Comparison of ENCODE assay signal across 19 cellular contexts in genomic region chr18:3867252-3867651, GRCh38.
DNase-seq lines count a peak whose midpoint lies in the region; ATAC-seq and TF ChIP-seq lines count a peak whose summit lies in the region.
"Had no signal": no experiment of that assay in that cellular context is flagged by ENCODE, and none has a peak within 500 bp of the region (broad histone marks: within the 10 kb centered on the region; RNA-seq: fewer than 3 reads in every experiment).

No MANE protein-coding gene starts in this region.

- no peak for DNase-seq in Panc1 (ENCODE audit: low read depth, low spot score)
- DNase-seq in ascending aorta (ENCODE audit: low spot score in 2 of 2), result no peak
- no peak for DNase-seq in left lung
- DNase-seq in sciatic nerve (ENCODE audit: low spot score), result no peak
- DNase-seq in NCI-H345 (lab: John Stamatoyannopoulos, UW), result no peak
- no peak for DNase-seq in effector CD8-positive, alpha-beta T cell (lab: John Stamatoyannopoulos, UW)
- DNase-seq in GM10266 (ENCODE audit: extremely low spot score), result no peak
- DNase-seq: AML-193, DMS53, H7, NCI-H146, NCI-H2029 treated with DMSO at 0.1 percent for 48 hours, NCI-H2171, NCI-H524 treated with DMSO at 0.1 percent for 48 hours, NCI-H82, Peyer's patch, SJCRH30 had no signal

- intact Hi-C loops in Panc1 (cut with micrococcal nuclease; ENCODE audit: unreplicated experiment) (loop anchor here (5.0 kb wide), 1 partner anchor 585 kb away; no protein-coding TSS in a partner anchor), ascending aorta (cut with DNase I) (no loop called here), left lung (cut with DNase I) (no loop called here), sciatic nerve (cut with DNase I) (no loop called here)

- no peaks in the 10 kb centered on the region for H3K9me3 ChIP-seq in Panc1 (ENCODE audit: control insufficient read depth, insufficient read depth, low read depth, low read length)
- H3K9me3 ChIP-seq in ascending aorta, result no peaks in the 10 kb centered on the region
- no peaks in the 10 kb centered on the region for H3K9me3 ChIP-seq in left lung
- H3K9me3 ChIP-seq: Peyer's patch, SJCRH30 had no signal

- BruUV-seq in Panc1 (replicated peaks; lab: Mats Ljungman, UMichigan), result no TSS peak

- POLR2A ChIA-PET in Panc1 (lab: Charles Lee), result interaction anchor here (0.6 to 0.7 kb wide), 2 partner anchors 122 to 160 kb away, joined by 3 to 5 read pairs; no protein-coding TSS in a partner anchor

- H3K27ac ChIP-seq in Panc1 (ENCODE audit: low read length) (peak overlapping the region; percentile 40; the same call in 1 of the 2 replicates), ascending aorta (peak overlapping the region; percentile 60 to 66), left lung (peak overlapping the region in 1 of 2 donors; percentile 4)
- H3K27ac ChIP-seq: KMS-11, Peyer's patch, SJCRH30 had no signal

- in situ Hi-C loops in Panc1 (cut with HindIII; ENCODE audit: low pct_unique_long_range_greater_than_20kb, low sequenced_read_pairs), result no loop called here

- CTCF ChIA-PET in Panc1 (lab: Charles Lee), result interaction anchor here (1.4 kb wide), 1 partner anchor 96 kb away, joined by 3 read pairs; no protein-coding TSS in a partner anchor

- H3K36me3 ChIP-seq in Panc1 (ENCODE audit: control insufficient read depth, insufficient read depth, low read length) (no peaks in the 10 kb centered on the region), ascending aorta (no peaks in the 10 kb centered on the region), left lung (no peaks in the 10 kb centered on the region)
- H3K36me3 ChIP-seq: Peyer's patch, SJCRH30 had no signal

- H3K27me3 ChIP-seq in Panc1 (ENCODE audit: control insufficient read depth, insufficient read depth, low read length) (no peaks in the 10 kb centered on the region), ascending aorta (no peaks in the 10 kb centered on the region), left lung (no peaks in the 10 kb centered on the region)
- H3K27me3 ChIP-seq: Peyer's patch, SJCRH30 had no signal

- ATAC-seq in Panc1 (no peak), left lung (peak; percentile 12), sciatic nerve (peak; percentile 49), HG03175 (IDR thresholded peaks at IDR 0.05; ENCODE audit: unreplicated experiment) (no peak)

- TF ChIP-seq CTCF in Panc1 (IDR thresholded peaks at IDR 0.05) (no peak), ascending aorta (IDR thresholded peaks at IDR 0.05) (no peak), left lung (IDR thresholded peaks at IDR 0.05) (no peak), GM10266 (IDR thresholded peaks at IDR 0.05; ENCODE audit: control insufficient read depth, insufficient read depth, low read depth, missing control alignments) (no peak)

- no peaks in the 10 kb centered on the region for H3K4me1 ChIP-seq in Panc1 (ENCODE audit: control insufficient read depth, insufficient read depth, low read length)
- peaks cover 0 to 6% of the 10 kb centered on the region in 2 donors for H3K4me1 ChIP-seq in ascending aorta
- no peaks in the 10 kb centered on the region for H3K4me1 ChIP-seq in left lung
- H3K4me1 ChIP-seq: Peyer's patch, SJCRH30 had no signal

- H3K4me3 ChIP-seq in Panc1 (ENCODE audit: low read depth in 2 of 2, low read length in 2 of 2) (no peak overlapping the region), ascending aorta (no peak overlapping the region), left lung (no peak overlapping the region)
- H3K4me3 ChIP-seq: Peyer's patch, SJCRH30 had no signal

Comparison
In these comparisons a context has a peak if more than half of its experiments do, and no peak if none do; other contexts are left out.
1. ATAC-seq: peak in left lung (single experiment) and sciatic nerve (single experiment); none in Panc1 (single experiment) and HG03175 (single experiment).